ENCODE assay signal across 22 cellular contexts in the genomic region with DNA sequence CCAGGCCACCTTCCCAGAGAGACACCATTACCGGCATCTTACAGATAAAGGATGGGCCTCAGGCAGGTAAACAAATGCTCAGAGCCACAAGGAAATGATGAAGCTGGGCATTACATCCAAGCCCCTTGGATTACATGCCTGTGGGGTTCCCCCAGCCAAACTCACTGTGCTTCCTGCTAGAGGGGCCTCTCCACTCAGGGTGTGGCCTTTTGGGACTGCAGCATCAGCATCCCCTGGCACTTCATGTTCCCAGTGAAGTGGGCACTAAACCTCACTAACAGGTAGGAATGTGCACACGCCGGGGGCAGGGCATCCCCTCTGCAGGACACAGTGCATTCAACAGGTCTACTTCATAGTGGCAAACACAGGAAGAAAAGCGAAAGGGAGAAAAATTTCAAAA.
DNase-seq lines count a peak whose midpoint lies in the region; TF ChIP-seq lines count a peak whose summit lies in the region.
"Had no signal": no experiment of that assay in that cellular context is flagged by ENCODE, and none has a peak within 500 bp of the region (broad histone marks: within the 10 kb centered on the region; RNA-seq: fewer than 3 reads in every experiment).

No MANE protein-coding gene starts in this region.

- no peak overlapping the region for H2BK12ac ChIP-seq in trophoblast cell (ENCODE audit: low read length)

- peak overlapping the region; percentile 62 for H4K91ac ChIP-seq in trophoblast cell (ENCODE audit: low read depth, low read length)

- H3K4me1 Mint-ChIP-seq in glutamatergic neuron (ENCODE audit: low read depth, unreplicated experiment): peaks cover 6% of the 10 kb centered on the region
- H3K4me1 Mint-ChIP-seq: activated naive CD8-positive, alpha-beta T cell treated with anti-CD3 and anti-CD28 coated beads for 36 hours had no signal

- H3K4me1 ChIP-seq in trophoblast cell (ENCODE audit: control insufficient read depth in 1 of 2, insufficient read depth in 2 of 2, low read length in 2 of 2): peaks cover 17 to 20% of the 10 kb centered on the region in 2 experiments
- H3K4me1 ChIP-seq: ascending aorta, upper lobe of left lung had no signal

- no peaks in the 10 kb centered on the region for H3K27me3 Mint-ChIP-seq in glutamatergic neuron (ENCODE audit: unreplicated experiment)
- H3K27me3 Mint-ChIP-seq: activated naive CD8-positive, alpha-beta T cell treated with anti-CD3 and anti-CD28 coated beads for 36 hours had no signal

- H2AK5ac ChIP-seq in trophoblast cell (ENCODE audit: low read length): no peak overlapping the region

- no peak overlapping the region for H3K18ac ChIP-seq in trophoblast cell (ENCODE audit: low read length)

- peaks cover 4% of the 10 kb centered on the region for H3K9me3 Mint-ChIP-seq in glutamatergic neuron (ENCODE audit: unreplicated experiment)
- H3K9me3 Mint-ChIP-seq: activated naive CD8-positive, alpha-beta T cell treated with anti-CD3 and anti-CD28 coated beads for 36 hours; effector memory CD8-positive, alpha-beta T cell had no signal

- no peak overlapping the region for H3K27ac ChIP-seq in trophoblast cell (ENCODE audit: low read depth, low read length)
- H3K27ac ChIP-seq: 22Rv1, ascending aorta had no signal

- no peak overlapping the region for H4K8ac ChIP-seq in trophoblast cell (ENCODE audit: low read depth, low read length)

- no peak overlapping the region for H3K27ac Mint-ChIP-seq in glutamatergic neuron (ENCODE audit: unreplicated experiment)
- H3K27ac Mint-ChIP-seq: activated CD8-positive, alpha-beta T cell treated with anti-CD3 and anti-CD28 coated beads, Interleukin-2, amount 10 ng/mL, durations not matched to agents 7 days and 5 days; activated naive CD8-positive, alpha-beta T cell treated with anti-CD3 and anti-CD28 coated beads for 36 hours; effector memory CD8-positive, alpha-beta T cell; GM23338 had no signal

- WGBS in trophoblast cell (ENCODE audit: extremely low coverage, insufficient coverage, insufficient read length): no CpG with 5 or more reads among the region's 4 CpGs

- H2AFZ ChIP-seq in trophoblast cell (ENCODE audit: insufficient read depth, low read length, poor library complexity): no peak overlapping the region
- H2AFZ ChIP-seq: GM23338 had no signal

- H3K4me3 Mint-ChIP-seq in glutamatergic neuron (ENCODE audit: unreplicated experiment): no peak overlapping the region
- H3K4me3 Mint-ChIP-seq: activated CD8-positive, alpha-beta T cell treated with anti-CD3 and anti-CD28 coated beads, Interleukin-2, amount 10 ng/mL, durations not matched to agents 7 days and 5 days; activated naive CD8-positive, alpha-beta T cell treated with anti-CD3 and anti-CD28 coated beads for 36 hours; effector memory CD8-positive, alpha-beta T cell; GM23338 had no signal

- peaks cover 11% of the 10 kb centered on the region for H3K79me1 ChIP-seq in trophoblast cell (ENCODE audit: low read length)

- H3K9ac ChIP-seq in trophoblast cell (ENCODE audit: low read length): no peak overlapping the region

- no peaks in the 10 kb centered on the region for H3K27me3 ChIP-seq in trophoblast cell (ENCODE audit: insufficient read depth, low read length)
- H3K27me3 ChIP-seq: ascending aorta, upper lobe of left lung had no signal

- no peak overlapping the region for H3K23ac ChIP-seq in trophoblast cell (ENCODE audit: low read length)

- H3K36me3 ChIP-seq in trophoblast cell (ENCODE audit: control insufficient read depth in 1 of 2, insufficient read depth in 2 of 2, low read length in 2 of 2): no peaks in the 10 kb centered on the region
- H3K36me3 ChIP-seq: ascending aorta, upper lobe of left lung had no signal

- H3K4me3 ChIP-seq in trophoblast cell (ENCODE audit: low read depth, low read length): no peak overlapping the region
- H3K4me3 ChIP-seq: ascending aorta, GM23338, upper lobe of left lung had no signal

- no peak for TF ChIP-seq CTCF in glutamatergic neuron (IDR thresholded peaks at IDR 0.05; ENCODE audit: partially characterized antibody, unreplicated experiment)

- DNase-seq in activated effector memory CD4-positive, alpha-beta T cell treated with anti-CD3 and anti-CD28 coated beads, Interleukin-2, amount 50 U/mL, for 16 hours: peak; percentile 13
- no peak for DNase-seq in activated effector memory CD4-positive, alpha-beta T cell treated with Interleukin-2 at 50 U/mL for 16 hours
- DNase-seq in glutamatergic neuron (peak; percentile 4), trophoblast cell (no peak), NCI-H128 (lab: John Stamatoyannopoulos, UW; ENCODE audit: unreplicated experiment) (no peak), putamen (ENCODE audit: low spot score) (no peak), GF-D8 (lab: John Stamatoyannopoulos, UW) (no peak), kidney tubule cell (ENCODE audit: low spot score) (no peak)
- DNase-seq: activated CD8-positive, alpha-beta T cell treated with anti-CD3 and anti-CD28 coated beads, Interleukin-2, amount 10 ng/mL, durations not matched to agents 7 days and 5 days; activated naive CD8-positive, alpha-beta T cell treated with anti-CD3 and anti-CD28 coated beads for 36 hours; activated T-cell treated with anti-CD3 and anti-CD28 coated beads for 4 hours; cortex of kidney; effector memory CD8-positive, alpha-beta T cell; NCI-H1694 treated with DMSO at 0.1 percent for 48 hours; NCI-H524; nucleus accumbens; small intestine; stimulated activated CD4-positive, alpha-beta T cell treated with anti-CD3 and anti-CD28 coated beads, Interleukin-2, amount 100 ng/mL, for 24 hours; upper lobe of left lung had no signal

- no peak overlapping the region for H4K12ac ChIP-seq in trophoblast cell (ENCODE audit: low read depth, low read length)

- H3K36me3 Mint-ChIP-seq in glutamatergic neuron (ENCODE audit: unreplicated experiment): peaks cover 4% of the 10 kb centered on the region
- H3K36me3 Mint-ChIP-seq: activated naive CD8-positive, alpha-beta T cell treated with anti-CD3 and anti-CD28 coated beads for 36 hours had no signal

- H3K14ac ChIP-seq in trophoblast cell (ENCODE audit: low read length): no peak overlapping the region

- H2BK120ac ChIP-seq in trophoblast cell (ENCODE audit: insufficient read depth, low read length, poor library complexity): no peak overlapping the region

- no peaks in the 10 kb centered on the region for H3K79me2 ChIP-seq in trophoblast cell (ENCODE audit: control insufficient read depth, insufficient read depth, low read length, poor library complexity)

- H3K4ac ChIP-seq in trophoblast cell (ENCODE audit: low read depth, low read length): no peak overlapping the region

- H2BK5ac ChIP-seq in trophoblast cell (ENCODE audit: low read depth, low read length, poor library complexity): no peak overlapping the region

- peaks cover 5% of the 10 kb centered on the region for H3K9me3 ChIP-seq in trophoblast cell (ENCODE audit: insufficient read depth, low read depth, low read length)
- H3K9me3 ChIP-seq: ascending aorta, upper lobe of left lung had no signal

- H3K4me2 ChIP-seq in trophoblast cell (ENCODE audit: low read length): no peak overlapping the region
- H3K4me2 ChIP-seq: GM23338 had no signal

Comparison
In these comparisons a context has a peak if more than half of its experiments do, and no peak if none do; other contexts are left out.
1. DNase-seq: peak in activated effector memory CD4-positive, alpha-beta T cell treated with anti-CD3 and anti-CD28 coated beads, Interleukin-2, amount 50 U/mL, for 16 hours (single experiment) and glutamatergic neuron (single experiment); none in activated effector memory CD4-positive, alpha-beta T cell treated with Interleukin-2 at 50 U/mL for 16 hours (single experiment), trophoblast cell (0 of 2), NCI-H128 (single experiment), putamen (single experiment), GF-D8 (single experiment) and kidney tubule cell (single experiment).